ENCODE assay signal across 14 cellular contexts in genomic region chr2:222734690-222735014, GRCh38.
A peak's percentile ranks its signal among the peaks of the same experiment; 100 is the strongest.
DNase-seq lines count a peak whose midpoint lies in the region; ATAC-seq, FAIRE-seq and TF ChIP-seq lines count a peak whose summit lies in the region.
"Had no signal": no experiment of that assay in that cellular context is flagged by ENCODE, and none has a peak within 500 bp of the region (broad histone marks: within the 10 kb centered on the region; RNA-seq: fewer than 3 reads in every experiment).

No MANE protein-coding gene starts in this region.

- H3K4me3 ChIP-seq in psoas muscle (no peak overlapping the region), foreskin fibroblast (ENCODE audit: low read depth in 1 of 2, low read length in 2 of 2) (no peak overlapping the region)
- H3K4me3 ChIP-seq: right atrium auricular region had no signal

- peak overlapping the region; percentile 38 for H3K27ac ChIP-seq in psoas muscle

- TF ChIP-seq CTCF in psoas muscle (IDR thresholded peaks at IDR 0.05) (no peak), foreskin fibroblast (IDR thresholded peaks at IDR 0.05; ENCODE audit: low read depth, low read length) (no peak)

- ATAC-seq in GM18870 (IDR thresholded peaks at IDR 0.05; ENCODE audit: unreplicated experiment): peak; percentile 77
- ATAC-seq in GM21619 (IDR thresholded peaks at IDR 0.05; ENCODE audit: unreplicated experiment): peak; percentile 83
- ATAC-seq in HG03196 (IDR thresholded peaks at IDR 0.05; ENCODE audit: unreplicated experiment): peak; percentile 77
- no peak for ATAC-seq in psoas muscle
- ATAC-seq: stimulated activated naive B cell treated with anti-CD40 and anti-IgM and Interleukin-4, amounts not matched to agents 10 μg/mL and 1 μg/mL and 100 μg/mL, for 72 hours had no signal

- intact Hi-C loops in psoas muscle (cut with DNase I): no loop called here

- no peaks in the 10 kb centered on the region for H3K9me3 ChIP-seq in psoas muscle
- H3K9me3 ChIP-seq: right atrium auricular region had no signal

- no peak for DNase-seq in psoas muscle
- no peak for DNase-seq in RCC 7860 (ENCODE audit: low spot score)
- no peak for DNase-seq in foreskin fibroblast
- no peak for DNase-seq in SIG-M5 (lab: John Stamatoyannopoulos, UW)
- no peak for DNase-seq in stimulated activated CD4-positive, alpha-beta T cell treated with anti-CD3 and anti-CD28 coated beads, Interleukin-1b, Interleukin-23, amount 100 ng/mL, for 48 hours
- DNase-seq: activated effector memory CD4-positive, alpha-beta T cell treated with anti-CD3 and anti-CD28 coated beads, Interleukin-2, amount 50 U/mL, for 16 hours; IMR-90; NCI-H446 treated with DMSO at 0.1 percent for 48 hours; stimulated activated naive B cell treated with anti-CD40 and anti-IgM and Interleukin-4, amounts not matched to agents 10 μg/mL and 1 μg/mL and 100 μg/mL, for 72 hours had no signal

- no peaks in the 10 kb centered on the region for H3K27me3 ChIP-seq in psoas muscle (ENCODE audit: insufficient read depth in 3 of 3, low read length in 2 of 3)
- H3K27me3 ChIP-seq: right atrium auricular region had no signal

- WGBS in psoas muscle, 3 donors: 91 to 92% (median 91%) methylated on average over 1 of the region's 1 CpG

- FAIRE-seq in RCC 7860 (lab: Jason Lieb, UNC): no peak
- FAIRE-seq: endometrium had no signal

- H3K4me1 ChIP-seq in psoas muscle: peaks cover 42% of the 10 kb centered on the region

- no peaks in the 10 kb centered on the region for H3K36me3 ChIP-seq in psoas muscle (ENCODE audit: insufficient read depth in 1 of 2, low read depth in 1 of 2)
- H3K36me3 ChIP-seq: right atrium auricular region had no signal

Comparison
In these comparisons a context has a peak if more than half of its experiments do, and no peak if none do; other contexts are left out.
1. ATAC-seq: peak in GM18870 (single experiment), GM21619 (single experiment) and HG03196 (single experiment); none in psoas muscle (0 of 4).